9 cellular contexts compared by ENCODE assay signal in genomic region chr12:11705010-11705409, GRCh38. TPM values are rescaled to one million over a fixed set of nuclear protein-coding genes. Genes with fewer than 3 reads are reported as not detected.
DNase-seq lines count a peak whose midpoint lies in the region; ATAC-seq and TF ChIP-seq lines count a peak whose summit lies in the region.
"Had no signal": no experiment of that assay in that cellular context is flagged by ENCODE, and none has a peak within 500 bp of the region (broad histone marks: within the 10 kb centered on the region; RNA-seq: fewer than 3 reads in every experiment).

No MANE protein-coding gene starts in this region.

- no peak overlapping the region for H3K4me3 ChIP-seq in right cardiac atrium (ENCODE audit: low read length)
- H3K4me3 ChIP-seq in suprapubic skin: no peak overlapping the region

- H3K9me3 ChIP-seq in right cardiac atrium (ENCODE audit: control insufficient read depth, low read length): no peaks in the 10 kb centered on the region
- H3K9me3 ChIP-seq in suprapubic skin: no peaks in the 10 kb centered on the region
- no peaks in the 10 kb centered on the region for H3K9me3 ChIP-seq in CD4-positive, alpha-beta T cell (ENCODE audit: control insufficient read depth, low read length)

- peaks cover 10% of the 10 kb centered on the region for H3K36me3 Mint-ChIP-seq in activated CD8-positive, alpha-beta memory T cell treated with anti-CD3 and anti-CD28 coated beads, Interleukin-2, amount 10 ng/mL, durations not matched to agents 7 days and 5 days
- peaks cover 3% of the 10 kb centered on the region for H3K36me3 Mint-ChIP-seq in CD4-positive, alpha-beta T cell (ENCODE audit: low read depth)

- TF ChIP-seq POLR2A in suprapubic skin (IDR thresholded peaks at IDR 0.05): no peak

- H3K4me1 Mint-ChIP-seq in activated CD8-positive, alpha-beta memory T cell treated with anti-CD3 and anti-CD28 coated beads, Interleukin-2, amount 10 ng/mL, durations not matched to agents 7 days and 5 days: peaks cover 18% of the 10 kb centered on the region
- H3K4me1 Mint-ChIP-seq in CD4-positive, alpha-beta T cell (ENCODE audit: low read depth): peaks cover 31% of the 10 kb centered on the region

- no peak overlapping the region for H3K4me3 Mint-ChIP-seq in activated CD8-positive, alpha-beta memory T cell treated with anti-CD3 and anti-CD28 coated beads, Interleukin-2, amount 10 ng/mL, durations not matched to agents 7 days and 5 days
- H3K4me3 Mint-ChIP-seq in CD4-positive, alpha-beta T cell: no peak overlapping the region
- H3K4me3 Mint-ChIP-seq: activated T-cell treated with anti-CD3 and anti-CD28 coated beads, Interleukin-2, amount 50 U/mL, for 4 hours had no signal

- H3K27ac Mint-ChIP-seq in activated CD8-positive, alpha-beta memory T cell treated with anti-CD3 and anti-CD28 coated beads, Interleukin-2, amount 10 ng/mL, durations not matched to agents 7 days and 5 days: no peak overlapping the region
- H3K27ac Mint-ChIP-seq in CD4-positive, alpha-beta T cell: no peak overlapping the region

- intact Hi-C loops in right cardiac atrium (cut with DNase I): loop anchor here in 1 of 4 donors (10.0 kb wide), 1 partner anchor 50 kb away; no protein-coding TSS in a partner anchor
- intact Hi-C loops in CD4-positive, alpha-beta T cell (cut with DNase I, micrococcal nuclease): no loop called here

- POLR2A ChIA-PET in CD4-positive, alpha-beta T cell (lab: Charles Lee): no interaction called here

- no peak for TF ChIP-seq EP300 in suprapubic skin (IDR thresholded peaks at IDR 0.05)

- H3K4me1 ChIP-seq in right cardiac atrium (ENCODE audit: control insufficient read depth, insufficient read depth, low read length) (peaks cover 14% of the 10 kb centered on the region), suprapubic skin (peaks cover 32% of the 10 kb centered on the region)

- CTCF ChIA-PET in activated CD8-positive, alpha-beta memory T cell treated with anti-CD3 and anti-CD28 coated beads, Interleukin-2, amount 10 ng/mL, durations not matched to agents 7 days and 5 days (lab: Charles Lee): no interaction called here
- CTCF ChIA-PET in CD4-positive, alpha-beta T cell (lab: Charles Lee): no interaction called here

- no peak for TF ChIP-seq CTCF in suprapubic skin (IDR thresholded peaks at IDR 0.05)
- TF ChIP-seq CTCF in CD4-positive, alpha-beta T cell (IDR thresholded peaks at IDR 0.05): no peak

- 50% methylated on average over 7 of the region's 7 CpGs for WGBS in right cardiac atrium
- 46% methylated on average over 7 of the region's 7 CpGs for WGBS in suprapubic skin

- H3K36me3 ChIP-seq in suprapubic skin: no peaks in the 10 kb centered on the region

- no peak overlapping the region for H3K27ac ChIP-seq in right cardiac atrium (ENCODE audit: low read length)
- peak overlapping the region; percentile 75 for H3K27ac ChIP-seq in suprapubic skin
- H3K27ac ChIP-seq in CD4-positive, alpha-beta T cell (ENCODE audit: low read depth, low read length): no peak overlapping the region

- ATAC-seq in right cardiac atrium: peak; percentile 38 to 49
- no peak for ATAC-seq in activated CD8-positive, alpha-beta memory T cell treated with anti-CD3 and anti-CD28 coated beads, Interleukin-2, amount 10 ng/mL, durations not matched to agents 7 days and 5 days
- ATAC-seq in CD4-positive, alpha-beta T cell (ENCODE audit: poor library complexity): no peak
- ATAC-seq: activated T-cell treated with anti-CD3 and anti-CD28 coated beads, Interleukin-2, amount 50 U/mL, for 4 hours; HCT116 had no signal

- no peaks in the 10 kb centered on the region for H3K27me3 ChIP-seq in right cardiac atrium (ENCODE audit: control insufficient read depth, insufficient read depth)
- H3K27me3 ChIP-seq in suprapubic skin: no peaks in the 10 kb centered on the region
- no peaks in the 10 kb centered on the region for H3K27me3 ChIP-seq in CD4-positive, alpha-beta T cell (ENCODE audit: control insufficient read depth, insufficient read depth, low read length)

- H3K9me3 Mint-ChIP-seq in activated CD8-positive, alpha-beta memory T cell treated with anti-CD3 and anti-CD28 coated beads, Interleukin-2, amount 10 ng/mL, durations not matched to agents 7 days and 5 days (ENCODE audit: low read depth): no peaks in the 10 kb centered on the region
- no peaks in the 10 kb centered on the region for H3K9me3 Mint-ChIP-seq in CD4-positive, alpha-beta T cell
- H3K9me3 Mint-ChIP-seq: activated T-cell treated with anti-CD3 and anti-CD28 coated beads, Interleukin-2, amount 50 U/mL, for 4 hours had no signal

- no peaks in the 10 kb centered on the region for H3K27me3 Mint-ChIP-seq in activated CD8-positive, alpha-beta memory T cell treated with anti-CD3 and anti-CD28 coated beads, Interleukin-2, amount 10 ng/mL, durations not matched to agents 7 days and 5 days
- H3K27me3 Mint-ChIP-seq in CD4-positive, alpha-beta T cell: no peaks in the 10 kb centered on the region

- DNase-seq in HPDE6-E6E7 (ENCODE audit: extremely low spot score): peak; percentile 42
- DNase-seq in amniotic stem cell (lab: John Stamatoyannopoulos, UW): peak; percentile 57
- DNase-seq in right cardiac atrium: no peak
- no peak for DNase-seq in suprapubic skin (ENCODE audit: low spot score in 2 of 2)
- no peak for DNase-seq in NCI-H1092 (lab: John Stamatoyannopoulos, UW)
- DNase-seq in activated CD8-positive, alpha-beta memory T cell treated with anti-CD3 and anti-CD28 coated beads, Interleukin-2, amount 10 ng/mL, durations not matched to agents 7 days and 5 days: no peak
- no peak for DNase-seq in CD4-positive, alpha-beta T cell
- DNase-seq: activated T-cell treated with anti-CD3 and anti-CD28 coated beads, Interleukin-2, amount 50 U/mL, for 4 hours had no signal

RNA-seq across cellular contexts. Expression of gene ETV6, which starts 55.5 kb away (rescaled TPM):
- 10 to 100 TPM in 3 of 4 donors, 1 to 10 TPM in 1; 9.9 to 31.4 (median 11.7) TPM for total RNA-seq in right cardiac atrium
- 2.9 TPM for polyA plus RNA-seq in right cardiac atrium
- 10 to 100 TPM; 16.9 to 41.4 (median 25.1) TPM for total RNA-seq in suprapubic skin
- total RNA-seq in activated CD8-positive, alpha-beta memory T cell treated with anti-CD3 and anti-CD28 coated beads, Interleukin-2, amount 10 ng/mL, durations not matched to agents 7 days and 5 days: 10 to 100 TPM; 29.4 to 32.6 TPM
- 10 to 100 TPM; 28.5 to 30.2 TPM for total RNA-seq in CD4-positive, alpha-beta T cell

Comparison
In these comparisons a context has a peak if more than half of its experiments do, and no peak if none do; other contexts are left out.
1. DNase-seq: peak in HPDE6-E6E7 (single experiment) and amniotic stem cell (single experiment); none in right cardiac atrium (0 of 3), suprapubic skin (0 of 2), NCI-H1092 (single experiment), activated CD8-positive, alpha-beta memory T cell treated with anti-CD3 and anti-CD28 coated beads, Interleukin-2, amount 10 ng/mL, durations not matched to agents 7 days and 5 days (single experiment) and CD4-positive, alpha-beta T cell (0 of 10).
2. ATAC-seq: peak in right cardiac atrium (2 of 2); none in activated CD8-positive, alpha-beta memory T cell treated with anti-CD3 and anti-CD28 coated beads, Interleukin-2, amount 10 ng/mL, durations not matched to agents 7 days and 5 days (single experiment) and CD4-positive, alpha-beta T cell (single experiment).